Comparison of ENCODE assay signal across 8 cellular contexts in the genomic region with DNA sequence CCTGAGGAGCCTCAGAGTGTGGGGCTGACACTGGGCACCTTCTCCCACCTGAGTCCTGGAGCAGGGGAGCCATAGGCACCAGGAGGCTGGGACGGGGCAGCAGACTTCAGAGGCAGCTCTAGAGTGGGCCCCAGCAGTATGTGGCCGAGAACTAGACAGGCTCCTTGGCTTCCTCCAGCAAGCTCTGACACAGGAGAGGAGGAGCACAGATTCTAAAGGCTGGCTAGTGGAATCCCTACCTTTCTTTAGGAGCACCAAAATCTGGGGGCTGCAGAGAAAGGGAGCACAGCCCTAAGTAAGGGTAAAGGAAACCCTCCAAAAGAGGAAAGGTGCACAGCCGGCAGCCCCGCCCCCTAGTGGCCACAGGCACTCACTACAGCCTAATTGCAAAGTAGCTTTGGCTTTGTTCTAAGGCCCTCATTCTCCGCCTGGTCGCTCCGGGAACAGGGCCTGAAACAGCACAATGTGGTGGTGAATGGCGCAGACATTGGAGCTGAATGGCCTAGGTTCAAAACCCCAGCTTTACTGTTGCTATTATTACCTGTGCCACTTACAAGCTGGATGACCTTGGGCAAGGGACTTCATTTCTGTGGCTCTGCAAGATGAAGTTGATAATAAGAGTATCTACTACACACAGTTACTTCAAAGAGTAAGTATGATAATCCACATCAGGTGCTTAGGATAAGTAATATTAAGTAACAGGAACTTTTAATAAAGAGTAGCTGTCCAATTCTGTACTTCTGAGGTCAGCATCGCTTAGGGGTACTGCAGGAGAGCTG. TPM values are rescaled to one million over a fixed set of nuclear protein-coding genes. Genes with fewer than 3 reads are reported as not detected.
DNase-seq lines count a peak whose midpoint lies in the region; ATAC-seq and TF ChIP-seq lines count a peak whose summit lies in the region.

No MANE protein-coding gene starts in this region.

- H3K27me3 ChIP-seq in A673 (replicated peaks; ENCODE audit: insufficient read depth, low read depth, low read length, poor library complexity), result no peaks in the 10 kb centered on the region
- no peaks in the 10 kb centered on the region for H3K27me3 ChIP-seq in lung (ENCODE audit: control insufficient read depth, insufficient read depth)

- no peaks in the 10 kb centered on the region for H3K36me3 ChIP-seq in A673 (ENCODE audit: insufficient read depth, low read length, poor library complexity, severe bottlenecking)
- H3K36me3 ChIP-seq in lung (ENCODE audit: control insufficient read depth in 2 of 2, insufficient read depth in 2 of 2, low read length in 2 of 2), result no peaks in the 10 kb centered on the region

- peak; percentile 60 for ATAC-seq in GM19397 (IDR thresholded peaks at IDR 0.05; ENCODE audit: unreplicated experiment)
- ATAC-seq in lung (ENCODE audit: insufficient read depth, low FRiP score), result peak; percentile 59
- ATAC-seq in GM21515 (IDR thresholded peaks at IDR 0.05; ENCODE audit: unreplicated experiment), result no peak

- BruUV-seq in A673 (replicated peaks; lab: Mats Ljungman, UMichigan), result no TSS peak

- no peaks in the 10 kb centered on the region for H3K9me3 ChIP-seq in A673 (ENCODE audit: low read depth, low read length, poor library complexity, severe bottlenecking)
- H3K9me3 ChIP-seq in lung (ENCODE audit: control insufficient read depth in 2 of 2, insufficient read depth in 1 of 2, low read length in 1 of 2), result no peaks in the 10 kb centered on the region

- WGBS in lung, 2 donors, result 38 to 44% methylated on average over 9 of the region's 9 CpGs

- H3K27ac ChIP-seq in A673 (ENCODE audit: low read depth, low read length, poor library complexity, severe bottlenecking) (no peak overlapping the region), lung (ENCODE audit: low read depth in 1 of 2, low read length in 1 of 2) (peak overlapping the region; percentile 75 to 79)

- H3K4me3 ChIP-seq in A673 (ENCODE audit: low read depth, low read length, poor library complexity, severe bottlenecking), result no peak overlapping the region
- H3K4me3 ChIP-seq in lung, result no peak overlapping the region

- DNase-seq in A673 (ENCODE audit: low spot score) (peak; percentile 71), NCI-H748 treated with DMSO at 0.1 percent for 48 hours (lab: John Stamatoyannopoulos, UW) (peak; percentile 97), lung (ENCODE audit: low spot score) (peak; percentile 69)
- DNase-seq in activated CD4-positive, alpha-beta T cell treated with anti-CD3 and anti-CD28 coated beads, Interleukin-2, amount 50 U/mL, for 48 hours, result peak; percentile 69 to 75
- DNase-seq in effector CD4-positive, alpha-beta T cell, result peak; percentile 60
- DNase-seq in stimulated activated CD8-positive, alpha-beta memory T cell treated with anti-CD3 and anti-CD28 coated beads, Interleukin-15, amount 100 ng/mL, for 1 hour (ENCODE audit: low read depth), result peak; percentile 50

- H3K4me1 ChIP-seq in A673 (ENCODE audit: insufficient read depth, low read length, poor library complexity, severe bottlenecking), result peaks cover 4% of the 10 kb centered on the region
- H3K4me1 ChIP-seq in lung (ENCODE audit: control insufficient read depth in 2 of 2, insufficient read depth in 2 of 2, low read length in 2 of 2), result peaks cover 0 to 28% of the 10 kb centered on the region in 2 donors

- intact Hi-C loops in A673 (cut with micrococcal nuclease; ENCODE audit: unreplicated experiment), result loop anchor here (1.0 to 10.0 kb wide), 3 partner anchors 39 to 599 kb away; a partner anchor contains a TSS

- CTCF ChIA-PET in A673 (lab: Charles Lee), result interaction anchor here (0.9 to 1.3 kb wide), 4 partner anchors 10 to 361 kb away, joined by 3 to 6 read pairs (median 4); no protein-coding TSS in a partner anchor

- POLR2A ChIA-PET in A673 (lab: Charles Lee; ENCODE audit: low non-redundant PET), result no interaction called here

- TF ChIP-seq CTCF in A673 (conservative IDR thresholded peaks at IDR 0.05; ENCODE audit: low read depth, low read length) (peak; percentile 99), lung (IDR thresholded peaks at IDR 0.05; ENCODE audit: control extremely low read depth, extremely low read depth) (peak; percentile 81)

RNA-seq across cellular contexts. Expression of a gene that starts 8.8 kb away (rescaled TPM):
- total RNA-seq in A673 (2021) (not detected in 2 replicates), lung (not detected)
- polyA plus RNA-seq in lung, result under 1 TPM; 0.28 to 0.29 TPM

RNA-seq across cellular contexts. Expression of a gene that starts 20.1 kb away (rescaled TPM):
- not detected in 2 replicates for total RNA-seq in A673 (2021)
- not detected for total RNA-seq in lung
- not detected for polyA plus RNA-seq in lung
